In the genomic region with DNA sequence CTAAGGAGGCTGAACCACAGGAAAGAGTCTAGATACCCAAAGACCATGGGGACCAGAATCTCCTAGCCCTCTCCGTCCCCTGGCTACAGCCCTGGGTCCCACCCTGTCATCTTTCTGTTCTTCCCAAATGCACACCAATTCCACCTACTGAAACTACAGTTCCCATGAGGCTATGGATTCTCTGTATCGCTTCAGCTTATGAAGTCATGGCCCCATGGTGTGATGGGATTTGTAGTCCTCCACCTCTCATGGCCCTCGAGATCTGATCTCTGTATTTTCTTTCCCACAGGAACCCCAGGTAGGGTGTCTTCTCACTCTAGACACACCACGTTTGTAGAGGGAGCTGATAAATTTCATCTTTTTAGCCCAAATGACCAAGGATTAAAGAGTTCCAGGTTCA, we compare ENCODE assay signal across 1 cellular context.
A peak's percentile ranks its signal among the peaks of the same experiment; 100 is the strongest.
TF ChIP-seq lines count a peak whose summit lies in the region.

No MANE protein-coding gene starts in this region.

TF ChIP-seq in H1, 55 proteins besides CTCF, POLR2A, EP300 and RAD21:
- TF ChIP-seq RNF2 (IDR thresholded peaks at IDR 0.05; ENCODE audit: borderline replicate concordance, low read depth, low read length, missing control alignments, poor library complexity, severe bottlenecking) (no peak), SIX5 (IDR thresholded peaks at IDR 0.05; ENCODE audit: low read depth, low read length) (peak; percentile 94), BRCA1 (IDR thresholded peaks at IDR 0.05; ENCODE audit: low read depth, low read length) (no peak), USF2 (IDR thresholded peaks at IDR 0.05; ENCODE audit: low read length) (no peak), SIRT6 (IDR thresholded peaks at IDR 0.05; ENCODE audit: low read length) (no peak), CREB1 (IDR thresholded peaks at IDR 0.05) (peak; percentile 66; the same call in 1 of the 2 replicates), NANOG (IDR thresholded peaks at IDR 0.05; ENCODE audit: insufficient read depth, low read depth, low read length, poor library complexity, severe bottlenecking) (no peak), MAFK (IDR thresholded peaks at IDR 0.05; ENCODE audit: low read depth, low read length) (no peak), SP2 (IDR thresholded peaks at IDR 0.05; ENCODE audit: low read length) (no peak), KDM1A (IDR thresholded peaks at IDR 0.05; ENCODE audit: borderline replicate concordance, low read length) (no peak), RFX5 (IDR thresholded peaks at IDR 0.05; ENCODE audit: borderline replicate concordance, low read depth, low read length) (no peak), TBP (IDR thresholded peaks at IDR 0.05; ENCODE audit: low read depth, low read length) (no peak), KDM4A (IDR thresholded peaks at IDR 0.05; ENCODE audit: low read depth, low read length, severe bottlenecking) (no peak)
